ENCODE assay signal across 8 cellular contexts in the genomic region with DNA sequence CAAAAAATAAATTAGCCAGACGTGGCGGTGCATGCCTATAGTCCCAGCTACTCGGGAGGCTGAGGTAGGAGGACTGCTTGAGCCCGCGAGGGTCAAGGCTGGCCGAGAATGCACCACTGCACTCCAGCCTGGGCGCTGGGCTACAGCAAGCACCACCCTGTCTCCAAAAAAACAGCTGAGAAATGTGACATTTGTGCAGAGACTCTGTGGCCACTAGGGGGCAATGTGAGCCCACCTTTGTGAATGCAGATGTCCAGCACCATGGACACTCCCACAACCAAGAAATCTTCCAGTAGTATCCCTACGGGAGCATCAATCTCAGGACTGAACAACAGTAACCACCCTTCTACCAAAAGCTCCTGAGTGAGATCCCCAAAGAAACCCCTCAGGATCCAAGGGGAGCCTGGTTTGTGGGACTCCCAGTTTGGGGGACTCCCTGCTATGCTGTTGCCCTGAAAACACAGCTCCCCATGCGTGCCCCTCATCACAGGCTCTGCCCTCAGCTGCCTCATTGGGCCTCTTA. TPM values are rescaled to one million over a fixed set of nuclear protein-coding genes. Genes with fewer than 3 reads are reported as not detected.
A peak's percentile ranks its signal among the peaks of the same experiment; 100 is the strongest.
DNase-seq lines count a peak whose midpoint lies in the region; ATAC-seq, FAIRE-seq and TF ChIP-seq lines count a peak whose summit lies in the region.

No MANE protein-coding gene starts in this region.

- peak; percentile 18 for FAIRE-seq in A549 (lab: Jason Lieb, UNC)

- TF ChIP-seq CTCF in A549 (IDR thresholded peaks at IDR 0.05) (peak; percentile 94), ovary (IDR thresholded peaks at IDR 0.05) (peak; percentile 75 to 93 (median 81)), thyroid gland (IDR thresholded peaks at IDR 0.05) (peak; percentile 82 to 97 (median 92))

- CTCF ChIA-PET in A549 (lab: Yijun Ruan, JAX): interaction anchor here (0.5 to 7.4 kb wide), 108 partner anchors 10 to 793 kb away, joined by 3 to 203 read pairs (median 5); a partner anchor contains a TSS

- no peak overlapping the region for H3K27ac ChIP-seq in A549
- no peak overlapping the region for H3K27ac ChIP-seq in SJSA1
- H3K27ac ChIP-seq in ovary: no peak overlapping the region
- no peak overlapping the region for H3K27ac ChIP-seq in thyroid gland

- peak; percentile 81 to 93 for DNase-seq in A549 (ENCODE audit: low read depth in 1 of 2, low spot score in 1 of 2)
- peak; percentile 77 for DNase-seq in NCI-H1092 (lab: John Stamatoyannopoulos, UW)
- DNase-seq in SJSA1 (ENCODE audit: low read depth in 1 of 2, low spot score in 2 of 2): peak; percentile 69 to 80
- peak; percentile 91 for DNase-seq in activated effector memory CD4-positive, alpha-beta T cell treated with anti-CD3 and anti-CD28 coated beads, Interleukin-2, amount 50 U/mL, for 16 hours
- peak; percentile 73 for DNase-seq in germinal center (ENCODE audit: low spot score)
- DNase-seq in ovary: peak; percentile 79 to 88 (median 86)
- peak; percentile 88 to 90 for DNase-seq in thyroid gland

- H3K9me3 ChIP-seq in A549 (no peaks in the 10 kb centered on the region), SJSA1 (replicated peaks) (no peaks in the 10 kb centered on the region), ovary (no peaks in the 10 kb centered on the region), thyroid gland (no peaks in the 10 kb centered on the region)

- TF ChIP-seq POLR2A in A549 (IDR thresholded peaks at IDR 0.05; ENCODE audit: low read length) (no peak), ovary (IDR thresholded peaks at IDR 0.05) (no peak), thyroid gland (IDR thresholded peaks at IDR 0.05) (no peak)

- H3K36me3 ChIP-seq in SJSA1 (no peaks in the 10 kb centered on the region), ovary (no peaks in the 10 kb centered on the region), thyroid gland (no peaks in the 10 kb centered on the region)

- peak; percentile 95 to 96 for ATAC-seq in A549
- peak; percentile 81 for ATAC-seq in GM18909 (IDR thresholded peaks at IDR 0.05; ENCODE audit: poor library complexity, unreplicated experiment)

- no peak for TF ChIP-seq EP300 in A549 (IDR thresholded peaks at IDR 0.05)
- TF ChIP-seq EP300 in ovary (IDR thresholded peaks at IDR 0.05): no peak

- H3K4me3 ChIP-seq in A549 (no peak overlapping the region), SJSA1 (no peak overlapping the region), ovary (no peak overlapping the region), thyroid gland (replicated peaks in 1 of 3) (no peak overlapping the region)

- POLR2A ChIA-PET in A549 (lab: Yijun Ruan, JAX): interaction anchor here (0.8 kb wide), 1 partner anchor 253 kb away, joined by 3 read pairs; no protein-coding TSS in a partner anchor

- peak overlapping the region; percentile 50 for H3K4me2 ChIP-seq in A549

- H3K4me1 ChIP-seq in A549 (0 out of 3 replicates have a peak, but pooled peaks cover 3% of the 10 kb centered on the region), SJSA1 (replicated peaks) (no peaks in the 10 kb centered on the region), ovary (ENCODE audit: insufficient read depth) (no peaks in the 10 kb centered on the region), thyroid gland (peaks cover 0 to 6% of the 10 kb centered on the region in 2 donors)

- intact Hi-C loops in ovary (cut with DNase I) (loop anchor here (2.0 to 10.0 kb wide), 6 partner anchors 76 to 256 kb away; no protein-coding TSS in a partner anchor), thyroid gland (cut with DNase I) (loop anchor here (2.0 to 5.0 kb wide), 2 partner anchors 54 to 78 kb away; no protein-coding TSS in a partner anchor)

- 10% methylated on average over 9 of the region's 9 CpGs for WGBS in A549 (ENCODE audit: missing lambda C conversion rate)
- 14 to 16% (median 15%) methylated on average over 9 of the region's 9 CpGs for WGBS in ovary, 3 donors
- 18 to 19% methylated on average over 8 to 9 of the region's 9 CpGs for WGBS in thyroid gland, 2 donors

- TF ChIP-seq RAD21 in A549 (conservative IDR thresholded peaks at IDR 0.05 in 1 of 2, IDR thresholded peaks at IDR 0.05 in 1 of 2): peak; percentile 96 to 98

- H3K27me3 ChIP-seq in SJSA1 (replicated peaks) (no peaks in the 10 kb centered on the region), ovary (no peaks in the 10 kb centered on the region), thyroid gland (no peaks in the 10 kb centered on the region)

TF ChIP-seq in A549, 52 proteins besides CTCF, POLR2A, EP300 and RAD21:
- TF ChIP-seq, protein P1, sequence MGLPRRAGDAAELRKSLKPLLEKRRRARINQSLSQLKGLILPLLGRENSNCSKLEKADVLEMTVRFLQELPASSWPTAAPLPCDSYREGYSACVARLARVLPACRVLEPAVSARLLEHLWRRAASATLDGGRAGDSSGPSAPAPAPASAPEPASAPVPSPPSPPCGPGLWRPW (IDR thresholded peaks at IDR 0.05): no peak
- TF ChIP-seq ZNF302 (CRISPR knock-in tag; IDR thresholded peaks at IDR 0.05) (no peak), HOXB13 (CRISPR knock-in tag; IDR thresholded peaks at IDR 0.05; ENCODE audit: low read depth) (no peak), PHF8 (IDR thresholded peaks at IDR 0.05; ENCODE audit: borderline replicate concordance, low read depth) (no peak), CEBPB (IDR thresholded peaks at IDR 0.05) (no peak), SMC3 (IDR thresholded peaks at IDR 0.05) (peak; percentile 90)
- TF ChIP-seq, protein P2, sequence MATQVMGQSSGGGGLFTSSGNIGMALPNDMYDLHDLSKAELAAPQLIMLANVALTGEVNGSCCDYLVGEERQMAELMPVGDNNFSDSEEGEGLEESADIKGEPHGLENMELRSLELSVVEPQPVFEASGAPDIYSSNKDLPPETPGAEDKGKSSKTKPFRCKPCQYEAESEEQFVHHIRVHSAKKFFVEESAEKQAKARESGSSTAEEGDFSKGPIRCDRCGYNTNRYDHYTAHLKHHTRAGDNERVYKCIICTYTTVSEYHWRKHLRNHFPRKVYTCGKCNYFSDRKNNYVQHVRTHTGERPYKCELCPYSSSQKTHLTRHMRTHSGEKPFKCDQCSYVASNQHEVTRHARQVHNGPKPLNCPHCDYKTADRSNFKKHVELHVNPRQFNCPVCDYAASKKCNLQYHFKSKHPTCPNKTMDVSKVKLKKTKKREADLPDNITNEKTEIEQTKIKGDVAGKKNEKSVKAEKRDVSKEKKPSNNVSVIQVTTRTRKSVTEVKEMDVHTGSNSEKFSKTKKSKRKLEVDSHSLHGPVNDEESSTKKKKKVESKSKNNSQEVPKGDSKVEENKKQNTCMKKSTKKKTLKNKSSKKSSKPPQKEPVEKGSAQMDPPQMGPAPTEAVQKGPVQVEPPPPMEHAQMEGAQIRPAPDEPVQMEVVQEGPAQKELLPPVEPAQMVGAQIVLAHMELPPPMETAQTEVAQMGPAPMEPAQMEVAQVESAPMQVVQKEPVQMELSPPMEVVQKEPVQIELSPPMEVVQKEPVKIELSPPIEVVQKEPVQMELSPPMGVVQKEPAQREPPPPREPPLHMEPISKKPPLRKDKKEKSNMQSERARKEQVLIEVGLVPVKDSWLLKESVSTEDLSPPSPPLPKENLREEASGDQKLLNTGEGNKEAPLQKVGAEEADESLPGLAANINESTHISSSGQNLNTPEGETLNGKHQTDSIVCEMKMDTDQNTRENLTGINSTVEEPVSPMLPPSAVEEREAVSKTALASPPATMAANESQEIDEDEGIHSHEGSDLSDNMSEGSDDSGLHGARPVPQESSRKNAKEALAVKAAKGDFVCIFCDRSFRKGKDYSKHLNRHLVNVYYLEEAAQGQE (IDR thresholded peaks at IDR 0.05): peak; percentile 67; the same call in 1 of the 2 replicates
- TF ChIP-seq, protein P3, sequence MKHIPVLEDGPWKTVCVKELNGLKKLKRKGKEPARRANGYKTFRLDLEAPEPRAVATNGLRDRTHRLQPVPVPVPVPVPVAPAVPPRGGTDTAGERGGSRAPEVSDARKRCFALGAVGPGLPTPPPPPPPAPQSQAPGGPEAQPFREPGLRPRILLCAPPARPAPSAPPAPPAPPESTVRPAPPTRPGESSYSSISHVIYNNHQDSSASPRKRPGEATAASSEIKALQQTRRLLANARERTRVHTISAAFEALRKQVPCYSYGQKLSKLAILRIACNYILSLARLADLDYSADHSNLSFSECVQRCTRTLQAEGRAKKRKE (CRISPR knock-in tag; IDR thresholded peaks at IDR 0.05; ENCODE audit: low read depth): no peak

RNA-seq across cellular contexts. Expression of a gene that starts 6.3 kb away (rescaled TPM):
- polyA plus RNA-seq in A549 (2011; rRNA removed): 25.7 and 25.9 TPM in 2 replicates
- 5.3 and 5.6 TPM in 2 replicates for polyA plus RNA-seq in A549 (2012; cell fraction: cytosol; rRNA removed)
- polyA plus RNA-seq in A549 (2012; cell fraction: nucleus; rRNA removed): 6.9 and 9.9 TPM in 2 replicates
- polyA plus RNA-seq in A549 (2017; fragmentation: RNase III; extraction: RNeasy Plus Mini Kit Qiagen cat#74134 plus additional on column Dnase treatment): 9.1 to 10.8 TPM (median 9.9 TPM) in 3 replicates
- polyA minus RNA-seq in A549 (2011; rRNA and poly(A)+ RNA removed): 20.0 and 28.2 TPM in 2 replicates
- 6.6 and 10.3 TPM in 2 replicates for total RNA-seq in SJSA1 (2014; rRNA removed; shearing (Covaris generic))
- 10 to 100 TPM; 12.6 to 25.8 (median 17.2) TPM for total RNA-seq in ovary
- polyA plus RNA-seq in ovary: 10 to 100 TPM in 1 of 2 donors, 1 to 10 TPM in 1; 8.7 to 19.3 TPM
- 100 to 1,000 TPM in 2 of 4 donors, 10 to 100 TPM in 2; 83.2 to 149 (median 101) TPM for total RNA-seq in thyroid gland

RNA-seq across cellular contexts. Expression of a gene that starts 30.1 kb away (rescaled TPM):
- polyA plus RNA-seq in A549 (2011; rRNA removed): 11.8 and 16.2 TPM in 2 replicates
- polyA plus RNA-seq in A549 (2012; cell fraction: cytosol; rRNA removed): 20.0 and 27.9 TPM in 2 replicates
- polyA plus RNA-seq in A549 (2012; cell fraction: nucleus; rRNA removed): 48.2 and 50.7 TPM in 2 replicates
- 14.2 to 18.3 TPM (median 15.7 TPM) in 3 replicates for polyA plus RNA-seq in A549 (2017; fragmentation: RNase III; extraction: RNeasy Plus Mini Kit Qiagen cat#74134 plus additional on column Dnase treatment)
- 56.6 and 59.9 TPM in 2 replicates for polyA minus RNA-seq in A549 (2011; rRNA and poly(A)+ RNA removed)
- 11.5 and 14.3 TPM in 2 replicates for total RNA-seq in SJSA1 (2014; rRNA removed; shearing (Covaris generic))
- total RNA-seq in ovary: 10 to 100 TPM; 19.6 to 47.8 (median 36.9) TPM
- 10 to 100 TPM; 14.3 to 28.4 TPM for polyA plus RNA-seq in ovary
- 10 to 100 TPM; 10.5 to 17.4 (median 14.7) TPM for total RNA-seq in thyroid gland
